In genomic region chr1:179877586-179878265, GRCh38 we compare ENCODE assay signal across 1 cellular context.
TF ChIP-seq lines count a peak whose summit lies in the region.

Gene TOR1AIP2, minus strand, starts transcription at chr1:179877803. Its CDS starts 25,138 bp downstream, at chr1:179852665.

TF ChIP-seq in HepG2, 621 proteins besides CTCF, POLR2A, EP300 and RAD21 (continued from another document and continues in another):
- no peak for TF ChIP-seq LBX2 (CRISPR knock-in tag; IDR thresholded peaks at IDR 0.05; ENCODE audit: borderline replicate concordance)
- no peak for TF ChIP-seq NBN (conservative IDR thresholded peaks at IDR 0.05)
- TF ChIP-seq NCOR1 (IDR thresholded peaks at IDR 0.05; ENCODE audit: borderline replicate concordance, low read length) = no peak
- no peak for TF ChIP-seq MED13 (CRISPR knock-in tag; IDR thresholded peaks at IDR 0.05)
- TF ChIP-seq ZXDC (CRISPR knock-in tag; IDR thresholded peaks at IDR 0.05) = no peak
- TF ChIP-seq ZNF644 (CRISPR knock-in tag; IDR thresholded peaks at IDR 0.05; ENCODE audit: low read depth) = no peak
- no peak for TF ChIP-seq FOXC1 (CRISPR knock-in tag; IDR thresholded peaks at IDR 0.05; ENCODE audit: borderline replicate concordance)
- no peak for TF ChIP-seq ZNF670 (CRISPR knock-in tag; IDR thresholded peaks at IDR 0.05; ENCODE audit: borderline replicate concordance)
- peak; percentile 48 for TF ChIP-seq SALL1 (CRISPR knock-in tag; IDR thresholded peaks at IDR 0.05)
- no peak for TF ChIP-seq ZNF282 (IDR thresholded peaks at IDR 0.05; ENCODE audit: partially characterized antibody)
- TF ChIP-seq ATRX (CRISPR knock-in tag; IDR thresholded peaks at IDR 0.05; ENCODE audit: borderline replicate concordance) = no peak
- peak; percentile 40; the same call in 1 of the 2 replicates for TF ChIP-seq MED1 (CRISPR knock-in tag; IDR thresholded peaks at IDR 0.05)
- no peak for TF ChIP-seq ZNF431 (CRISPR knock-in tag; IDR thresholded peaks at IDR 0.05; ENCODE audit: borderline replicate concordance, low read depth)
- no peak for TF ChIP-seq ZNF451 (CRISPR knock-in tag; IDR thresholded peaks at IDR 0.05)
- no peak for TF ChIP-seq PLRG1 (conservative IDR thresholded peaks at IDR 0.05)
- 0 out of 2 replicates have a peak, but pooled peaks have one; percentile 21 for TF ChIP-seq ZHX1 (CRISPR knock-in tag; IDR thresholded peaks at IDR 0.05; ENCODE audit: low read depth)
- TF ChIP-seq TRAFD1 (CRISPR knock-in tag; IDR thresholded peaks at IDR 0.05; ENCODE audit: borderline replicate concordance) = no peak
- no peak for TF ChIP-seq PAX8 (CRISPR knock-in tag; IDR thresholded peaks at IDR 0.05; ENCODE audit: borderline replicate concordance)
- no peak for TF ChIP-seq IKZF1 (IDR thresholded peaks at IDR 0.05)
- TF ChIP-seq SMYD3 (CRISPR knock-in tag; IDR thresholded peaks at IDR 0.05) = no peak
- no peak for TF ChIP-seq CEBPG (CRISPR knock-in tag; IDR thresholded peaks at IDR 0.05)
- TF ChIP-seq ZBTB1 (CRISPR knock-in tag; IDR thresholded peaks at IDR 0.05; ENCODE audit: borderline replicate concordance) = no peak
- TF ChIP-seq HNF4A (CRISPR knock-in tag; IDR thresholded peaks at IDR 0.05) = no peak
- TF ChIP-seq HNRNPUL1 (IDR thresholded peaks at IDR 0.05; ENCODE audit: low read depth, low read length) = no peak
- TF ChIP-seq ZNF580 (CRISPR knock-in tag; IDR thresholded peaks at IDR 0.05; ENCODE audit: borderline replicate concordance, low read depth) = no peak
- TF ChIP-seq NFYB (CRISPR knock-in tag; IDR thresholded peaks at IDR 0.05) = peak; percentile 17; the same call in 1 of the 2 replicates
- no peak for TF ChIP-seq NFE2L2 (IDR thresholded peaks at IDR 0.05; ENCODE audit: low read length)
- TF ChIP-seq ZGPAT (CRISPR knock-in tag; IDR thresholded peaks at IDR 0.05) = peak; percentile 53
- TF ChIP-seq ATF6 (CRISPR knock-in tag; conservative IDR thresholded peaks at IDR 0.05) = no peak
- TF ChIP-seq MTF1 (CRISPR knock-in tag; IDR thresholded peaks at IDR 0.05) = no peak
- peak; percentile 62 for TF ChIP-seq SP5 (CRISPR knock-in tag; IDR thresholded peaks at IDR 0.05; ENCODE audit: borderline replicate concordance, low read depth)
- no peak for TF ChIP-seq ZNF354B (CRISPR knock-in tag; IDR thresholded peaks at IDR 0.05)
- TF ChIP-seq PCBP2 (optimal IDR thresholded peaks at IDR 0.05; ENCODE audit: low read depth, low read length, poor library complexity, severe bottlenecking) = no peak
- TF ChIP-seq KAT2B (IDR thresholded peaks at IDR 0.05; ENCODE audit: borderline replicate concordance, low read depth, low read length) = no peak
- TF ChIP-seq ZNF788 (CRISPR knock-in tag; IDR thresholded peaks at IDR 0.05; ENCODE audit: borderline replicate concordance) = 0 out of 2 replicates have a peak, but pooled peaks have one; percentile 45
- TF ChIP-seq MXD1 (CRISPR knock-in tag; IDR thresholded peaks at IDR 0.05) = no peak
- no peak for TF ChIP-seq ZBTB33 (CRISPR knock-in tag; IDR thresholded peaks at IDR 0.05)
- TF ChIP-seq STAT6 (CRISPR knock-in tag; IDR thresholded peaks at IDR 0.05; ENCODE audit: borderline replicate concordance) = peak; percentile 22; the same call in 1 of the 2 replicates
- no peak for TF ChIP-seq TBX3 (IDR thresholded peaks at IDR 0.05; ENCODE audit: borderline replicate concordance)
- TF ChIP-seq GFI1 (CRISPR knock-in tag; IDR thresholded peaks at IDR 0.05; ENCODE audit: borderline replicate concordance) = no peak
- TF ChIP-seq GMEB2 (CRISPR knock-in tag; IDR thresholded peaks at IDR 0.05; ENCODE audit: low read depth) = no peak
